10 cellular contexts compared by ENCODE assay signal in genomic region chr20:50512323-50512722, GRCh38. TPM values are rescaled to one million over a fixed set of nuclear protein-coding genes. Genes with fewer than 3 reads are reported as not detected.
A peak's percentile ranks its signal among the peaks of the same experiment; 100 is the strongest.
DNase-seq lines count a peak whose midpoint lies in the region; ATAC-seq, FAIRE-seq and TF ChIP-seq lines count a peak whose summit lies in the region.
"Had no signal": no experiment of that assay in that cellular context is flagged by ENCODE, and none has a peak within 500 bp of the region (broad histone marks: within the 10 kb centered on the region; RNA-seq: fewer than 3 reads in every experiment).

No MANE protein-coding gene starts in this region.

- H3K36me3 Mint-ChIP-seq in activated naive CD4-positive, alpha-beta T cell treated with anti-CD3 and anti-CD28 coated beads, Interleukin-2, amount 50 U/mL, for 24 hours = peaks cover 7% of the 10 kb centered on the region
- H3K36me3 Mint-ChIP-seq in astrocyte (ENCODE audit: low read depth, unreplicated experiment) = no peaks in the 10 kb centered on the region

- intact Hi-C loops in right lobe of liver (cut with DNase I) = loop anchor here in 1 of 2 donors (10.0 kb wide), 1 partner anchor 62 kb away; no protein-coding TSS in a partner anchor
- intact Hi-C loops in tibial artery (cut with DNase I; ENCODE audit: low total_unique reads) = loop anchor here (5.0 kb wide), 1 partner anchor 1325 kb away; the partner anchor contains the start of gene STAU1

- H3K36me3 ChIP-seq in astrocyte (ENCODE audit: insufficient read depth, low read length) = no peaks in the 10 kb centered on the region
- H3K36me3 ChIP-seq in right lobe of liver = no peaks in the 10 kb centered on the region
- H3K36me3 ChIP-seq in tibial artery = no peaks in the 10 kb centered on the region

- H3K4me3 Mint-ChIP-seq in activated naive CD4-positive, alpha-beta T cell treated with anti-CD3 and anti-CD28 coated beads, Interleukin-2, amount 50 U/mL, for 24 hours = peak overlapping the region; percentile 96
- peak overlapping the region; percentile 100 for H3K4me3 Mint-ChIP-seq in astrocyte (ENCODE audit: unreplicated experiment)

- ATAC-seq in right lobe of liver = no peak

- H3K27ac ChIP-seq in astrocyte (ENCODE audit: low read depth, low read length) (peak overlapping the region; percentile 80), right lobe of liver (peak overlapping the region in 2 of 3 donors; percentile 12 to 14), tibial artery (peak overlapping the region; percentile 32 to 51)

- H3K27me3 ChIP-seq in astrocyte (ENCODE audit: insufficient read depth, low read length) (no peaks in the 10 kb centered on the region), right lobe of liver (no peaks in the 10 kb centered on the region), tibial artery (no peaks in the 10 kb centered on the region)

- H3K4me1 ChIP-seq in astrocyte (ENCODE audit: insufficient read depth, low read length) = peaks cover 42% of the 10 kb centered on the region
- peaks cover 0 to 46% (median 19%) of the 10 kb centered on the region in 4 donors for H3K4me1 ChIP-seq in right lobe of liver
- peaks cover 0 to 70% (median 36%) of the 10 kb centered on the region in 4 donors for H3K4me1 ChIP-seq in tibial artery

- H4K20me1 ChIP-seq in astrocyte (ENCODE audit: insufficient read depth, low read length) = peaks cover 49% of the 10 kb centered on the region

- H3K9ac ChIP-seq in astrocyte (ENCODE audit: low read length) = peak overlapping the region; percentile 98

- 64% methylated on average over 1 of the region's 1 CpG for WGBS in right lobe of liver (ENCODE audit: insufficient coverage, low coverage, low lambda C conversion rate, missing lambda C conversion rate)

- FAIRE-seq in astrocyte (lab: Jason Lieb, UNC) = no peak
- FAIRE-seq: endometrium, HTR-8/SVneo had no signal

- DNase-seq in activated naive CD4-positive, alpha-beta T cell (lab: John Stamatoyannopoulos, UW) = no peak
- DNase-seq in astrocyte (ENCODE audit: low read depth) = no peak
- no peak for DNase-seq in right lobe of liver
- no peak for DNase-seq in tibial artery
- DNase-seq in NCI-H69 (lab: John Stamatoyannopoulos, UW) = no peak
- DNase-seq in activated CD4-positive, alpha-beta T cell treated with anti-CD3 and anti-CD28 coated beads, Interleukin-2, amount 50 U/mL, for 48 hours = no peak
- DNase-seq in NCI-H1092 (lab: John Stamatoyannopoulos, UW) = no peak

- H3K27ac Mint-ChIP-seq in activated naive CD4-positive, alpha-beta T cell treated with anti-CD3 and anti-CD28 coated beads, Interleukin-2, amount 50 U/mL, for 24 hours = peak overlapping the region; percentile 95
- H3K27ac Mint-ChIP-seq in astrocyte (ENCODE audit: unreplicated experiment) = no peak overlapping the region

- H3K4me3 ChIP-seq in astrocyte (ENCODE audit: insufficient read depth, low read depth, low read length) (peak overlapping the region; percentile 76), right lobe of liver (no peak overlapping the region), tibial artery (peak overlapping the region; percentile 86 to 91)

- TF ChIP-seq CTCF in astrocyte (IDR thresholded peaks at IDR 0.05; ENCODE audit: insufficient read depth, low read depth, low read length) = no peak
- TF ChIP-seq CTCF in right lobe of liver (IDR thresholded peaks at IDR 0.05) = no peak
- TF ChIP-seq CTCF in tibial artery (IDR thresholded peaks at IDR 0.05) = no peak

- H3K79me2 ChIP-seq in astrocyte (ENCODE audit: insufficient read depth, low read length) = peaks cover 72% of the 10 kb centered on the region

- no peaks in the 10 kb centered on the region for H3K27me3 Mint-ChIP-seq in activated naive CD4-positive, alpha-beta T cell treated with anti-CD3 and anti-CD28 coated beads, Interleukin-2, amount 50 U/mL, for 24 hours
- H3K27me3 Mint-ChIP-seq in astrocyte (ENCODE audit: low read depth, unreplicated experiment) = no peaks in the 10 kb centered on the region

- peak overlapping the region; percentile 98 for H3K4me2 ChIP-seq in astrocyte (ENCODE audit: low read length)

- no peak for TF ChIP-seq POLR2A in right lobe of liver (IDR thresholded peaks at IDR 0.05)

- H3K9me3 ChIP-seq in astrocyte (ENCODE audit: insufficient read depth, low read depth, low read length) = no peaks in the 10 kb centered on the region
- H3K9me3 ChIP-seq in right lobe of liver = no peaks in the 10 kb centered on the region
- H3K9me3 ChIP-seq in tibial artery = no peaks in the 10 kb centered on the region

- H2AFZ ChIP-seq in astrocyte (ENCODE audit: low read depth, low read length) = no peak overlapping the region

- H3K4me1 Mint-ChIP-seq in activated naive CD4-positive, alpha-beta T cell treated with anti-CD3 and anti-CD28 coated beads, Interleukin-2, amount 50 U/mL, for 24 hours = peaks cover 68% of the 10 kb centered on the region
- peaks cover 46% of the 10 kb centered on the region for H3K4me1 Mint-ChIP-seq in astrocyte (ENCODE audit: low read depth, unreplicated experiment)

- no peaks in the 10 kb centered on the region for H3K9me3 Mint-ChIP-seq in activated naive CD4-positive, alpha-beta T cell treated with anti-CD3 and anti-CD28 coated beads, Interleukin-2, amount 50 U/mL, for 24 hours
- H3K9me3 Mint-ChIP-seq in astrocyte (ENCODE audit: unreplicated experiment) = no peaks in the 10 kb centered on the region

RNA-seq across cellular contexts. Expression of gene PTPN1, which starts 2.1 kb away (rescaled TPM):
- total RNA-seq in astrocyte (60.6 and 64.9 TPM in 2 replicates), right lobe of liver (10 to 100 TPM in 5 of 6 experiments, 1 to 10 TPM in 1; 9.5 to 14.9 (median 12.6) TPM)

Comparison
In these comparisons a context has a peak if more than half of its experiments do, and no peak if none do; other contexts are left out.
1. H3K27ac ChIP-seq: peak in every context shown above with its lines; median percentile 80 in astrocyte; 42 in tibial artery; 13 in right lobe of liver.
2. H3K4me3 ChIP-seq: peak in astrocyte (single experiment) and tibial artery (2 of 2); none in right lobe of liver (0 of 3).